In genomic region chr5:154962494-154962893, GRCh38 we compare ENCODE assay signal across 11 cellular contexts. TPM values are rescaled to one million over a fixed set of nuclear protein-coding genes. Genes with fewer than 3 reads are reported as not detected.
DNase-seq lines count a peak whose midpoint lies in the region; ATAC-seq lines count a peak whose summit lies in the region.
"Had no signal": no experiment of that assay in that cellular context is flagged by ENCODE, and none has a peak within 500 bp of the region (broad histone marks: within the 10 kb centered on the region; RNA-seq: fewer than 3 reads in every experiment).

No MANE protein-coding gene starts in this region.

- peaks cover 0 to 17% of the 10 kb centered on the region in 2 donors for H3K4me1 Mint-ChIP-seq in immature natural killer cell

- peaks cover 4 to 30% (median 11%) of the 10 kb centered on the region in 3 donors for H3K36me3 Mint-ChIP-seq in immature natural killer cell

- ATAC-seq in GM19467 (IDR thresholded peaks at IDR 0.05; ENCODE audit: unreplicated experiment): peak; percentile 76
- peak; percentile 95 for ATAC-seq in HG03066 (IDR thresholded peaks at IDR 0.05; ENCODE audit: low read depth, unreplicated experiment)
- ATAC-seq: Panc1 had no signal

- DNase-seq in ELR (ENCODE audit: low read depth): peak; percentile 82
- DNase-seq in astrocyte of the hippocampus (ENCODE audit: low read depth, low spot score): peak; percentile 7
- no peak for DNase-seq in T1000 (lab: John Stamatoyannopoulos, UW)
- DNase-seq in stimulated activated CD4-positive, alpha-beta T cell treated with anti-CD3 and anti-CD28 coated beads, Interleukin-4, amount 100 ng/mL, for 4 hours: no peak
- DNase-seq in cerebellar nuclear complex (lab: John Stamatoyannopoulos, UW): no peak
- DNase-seq in immature natural killer cell: no peak
- DNase-seq: stimulated activated naive CD4-positive, alpha-beta T cell treated with Interleukin-2 at 50 U/mL for 16 hours had no signal

- H3K27ac Mint-ChIP-seq in immature natural killer cell: no peak overlapping the region
- H3K27ac Mint-ChIP-seq: activated T-helper 1 cell treated with anti-CD3 and anti-CD28 coated beads, Interleukin-12 subunit alpha, Interleukin-12 subunit beta, Interleukin-2, Interleukin-4 antibody, amounts not matched to agents 30 ng/mL and 10 ng/mL and 1 ng/mL, durations not matched to agents 14 hours and 24 hours and 36 hours had no signal

- no peaks in the 10 kb centered on the region for H3K9me3 Mint-ChIP-seq in immature natural killer cell
- H3K9me3 Mint-ChIP-seq: activated T-helper 1 cell treated with anti-CD3 and anti-CD28 coated beads, Interleukin-12 subunit alpha, Interleukin-12 subunit beta, Interleukin-2, Interleukin-4 antibody, amounts not matched to agents 30 ng/mL and 10 ng/mL and 1 ng/mL, durations not matched to agents 14 hours and 24 hours and 36 hours had no signal

- H3K27me3 Mint-ChIP-seq in immature natural killer cell (ENCODE audit: low read depth in 3 of 3): no peaks in the 10 kb centered on the region

- H3K4me3 Mint-ChIP-seq in immature natural killer cell: no peak overlapping the region
- H3K4me3 Mint-ChIP-seq: activated T-helper 1 cell treated with anti-CD3 and anti-CD28 coated beads, Interleukin-12 subunit alpha, Interleukin-12 subunit beta, Interleukin-2, Interleukin-4 antibody, amounts not matched to agents 30 ng/mL and 10 ng/mL and 1 ng/mL, durations not matched to agents 14 hours and 24 hours and 36 hours had no signal

RNA-seq across cellular contexts. Expression of gene MRPL22, which starts 21.6 kb away (rescaled TPM):
- polyA plus RNA-seq in immature natural killer cell: 10 to 100 TPM; 79.7 to 98.9 (median 92.1) TPM

RNA-seq across cellular contexts. Expression of gene GEMIN5, which starts 24.5 kb away (rescaled TPM):
- polyA plus RNA-seq in immature natural killer cell: 10 to 100 TPM in 1 of 3 donors, 1 to 10 TPM in 2; 1.3 to 10.2 (median 3.6) TPM

RNA-seq across cellular contexts. Expression of gene KIF4B, which starts 51.1 kb away (rescaled TPM):
- polyA plus RNA-seq in immature natural killer cell: not detected

Comparison
In these comparisons a context has a peak if more than half of its experiments do, and no peak if none do; other contexts are left out.
1. DNase-seq: peak in ELR (single experiment) and astrocyte of the hippocampus (single experiment); none in T1000 (single experiment), stimulated activated CD4-positive, alpha-beta T cell treated with anti-CD3 and anti-CD28 coated beads, Interleukin-4, amount 100 ng/mL, for 4 hours (0 of 2), cerebellar nuclear complex (0 of 2) and immature natural killer cell (0 of 3).